1 cellular context compared by ENCODE assay signal in genomic region chr11:1511937-1512496, GRCh38.
TF ChIP-seq lines count a peak whose summit lies in the region.

No MANE protein-coding gene starts in this region.

TF ChIP-seq in IMR-90, 13 proteins besides CTCF, POLR2A, EP300 and RAD21 (continued from another document):
- TF ChIP-seq ELK1 (IDR thresholded peaks at IDR 0.05; ENCODE audit: borderline replicate concordance, low read depth, low read length) = no peak
- no peak for TF ChIP-seq USF2 (IDR thresholded peaks at IDR 0.05; ENCODE audit: low read depth, low read length)
- no peak for TF ChIP-seq CEBPB (IDR thresholded peaks at IDR 0.05; ENCODE audit: low read depth, low read length)
